Comparison of ENCODE assay signal across 18 cellular contexts in genomic region chrX:1794586-1794985, GRCh38.
DNase-seq lines count a peak whose midpoint lies in the region; ATAC-seq lines count a peak whose summit lies in the region.
"Had no signal": no experiment of that assay in that cellular context is flagged by ENCODE, and none has a peak within 500 bp of the region (broad histone marks: within the 10 kb centered on the region; RNA-seq: fewer than 3 reads in every experiment).

No MANE protein-coding gene starts in this region.

- WGBS in trophoblast cell (ENCODE audit: extremely low coverage, insufficient coverage, insufficient read length) = no CpG with 5 or more reads among the region's 9 CpGs

- DNase-seq in stimulated activated naive CD8-positive, alpha-beta T cell treated with anti-CD3 and anti-CD28 coated beads, Interleukin-15, amount 100 ng/mL, for 72 hours = no peak
- no peak for DNase-seq in stimulated activated naive CD8-positive, alpha-beta T cell treated with anti-CD3 and anti-CD28 coated beads, Interleukin-15, Interleukin-2, amounts not matched to agents 100 U/mL and 50 U/mL, for 24 hours
- no peak for DNase-seq in trophoblast cell
- DNase-seq in ureter (ENCODE audit: low spot score) = peak; percentile 29
- DNase-seq in stimulated activated effector memory CD8-positive, alpha-beta T cell treated with anti-CD3 and anti-CD28 coated beads, Interleukin-12 subunit alpha, Interleukin-12 subunit beta, amount 100 ng/mL, for 72 hours (ENCODE audit: low spot score in 2 of 2) = no peak
- DNase-seq: 8988T; ACHN; AML-193; Caco-2; Calu3; CD4-positive, alpha-beta T cell; CD8-positive, alpha-beta T cell; DMS79 treated with DMSO at 0.1 percent for 48 hours; GF-D8 had no signal

- ATAC-seq in stimulated activated naive CD8-positive, alpha-beta T cell treated with anti-CD3 and anti-CD28 coated beads, Interleukin-15, amount 100 ng/mL, for 72 hours = peak; percentile 39
- no peak for ATAC-seq in stimulated activated naive CD8-positive, alpha-beta T cell treated with anti-CD3 and anti-CD28 coated beads, Interleukin-15, Interleukin-2, amounts not matched to agents 100 U/mL and 50 U/mL, for 24 hours
- no peak for ATAC-seq in GM18907 (IDR thresholded peaks at IDR 0.05; ENCODE audit: unreplicated experiment)
- ATAC-seq in stimulated activated effector memory CD8-positive, alpha-beta T cell treated with anti-CD3 and anti-CD28 coated beads, Interleukin-12 subunit alpha, Interleukin-12 subunit beta, amount 100 ng/mL, for 72 hours = no peak
- ATAC-seq: CD8-positive, alpha-beta T cell had no signal

- no peak overlapping the region for H3K27ac ChIP-seq in trophoblast cell (ENCODE audit: low read depth, low read length)
- H3K27ac ChIP-seq: BLaER1 treated with 17β-estradiol and CSF1 and Interleukin-3, amounts not matched to agents 10 nM and 100 nM; C4-2B had no signal

- H3K27me3 Mint-ChIP-seq in stimulated activated naive CD8-positive, alpha-beta T cell treated with anti-CD3 and anti-CD28 coated beads, Interleukin-15, amount 100 ng/mL, for 72 hours = no peaks in the 10 kb centered on the region
- H3K27me3 Mint-ChIP-seq: CD4-positive, alpha-beta T cell had no signal

- H3K36me3 ChIP-seq in trophoblast cell (ENCODE audit: control insufficient read depth in 1 of 2, insufficient read depth in 2 of 2, low read length in 2 of 2) = no peaks in the 10 kb centered on the region
- H3K36me3 ChIP-seq: BLaER1 treated with 17β-estradiol and CSF1 and Interleukin-3, amounts not matched to agents 10 nM and 100 nM had no signal

- no peaks in the 10 kb centered on the region for H3K9me3 Mint-ChIP-seq in stimulated activated naive CD8-positive, alpha-beta T cell treated with anti-CD3 and anti-CD28 coated beads, Interleukin-15, amount 100 ng/mL, for 72 hours
- H3K9me3 Mint-ChIP-seq in stimulated activated effector memory CD8-positive, alpha-beta T cell treated with anti-CD3 and anti-CD28 coated beads, Interleukin-12 subunit alpha, Interleukin-12 subunit beta, amount 100 ng/mL, for 72 hours = no peaks in the 10 kb centered on the region
- H3K9me3 Mint-ChIP-seq: CD4-positive, alpha-beta T cell; CD8-positive, alpha-beta T cell had no signal

- H3K27me3 ChIP-seq in trophoblast cell (ENCODE audit: insufficient read depth, low read length) = no peaks in the 10 kb centered on the region
- H3K27me3 ChIP-seq: BLaER1 treated with 17β-estradiol and CSF1 and Interleukin-3, amounts not matched to agents 10 nM and 100 nM had no signal

- no peak overlapping the region for H3K4me3 Mint-ChIP-seq in stimulated activated naive CD8-positive, alpha-beta T cell treated with anti-CD3 and anti-CD28 coated beads, Interleukin-15, amount 100 ng/mL, for 72 hours
- no peak overlapping the region for H3K4me3 Mint-ChIP-seq in stimulated activated effector memory CD8-positive, alpha-beta T cell treated with anti-CD3 and anti-CD28 coated beads, Interleukin-12 subunit alpha, Interleukin-12 subunit beta, amount 100 ng/mL, for 72 hours
- H3K4me3 Mint-ChIP-seq: B cell; CD4-positive, alpha-beta T cell; CD8-positive, alpha-beta T cell had no signal

- no peak overlapping the region for H2BK12ac ChIP-seq in trophoblast cell (ENCODE audit: low read length)

- no peaks in the 10 kb centered on the region for H3K9me3 ChIP-seq in trophoblast cell (ENCODE audit: insufficient read depth, low read depth, low read length)
- H3K9me3 ChIP-seq: BLaER1 treated with 17β-estradiol and CSF1 and Interleukin-3, amounts not matched to agents 10 nM and 100 nM had no signal

- no peak overlapping the region for H4K91ac ChIP-seq in trophoblast cell (ENCODE audit: low read depth, low read length)

- H3K27ac Mint-ChIP-seq in stimulated activated naive CD8-positive, alpha-beta T cell treated with anti-CD3 and anti-CD28 coated beads, Interleukin-15, amount 100 ng/mL, for 72 hours = no peak overlapping the region
- no peak overlapping the region for H3K27ac Mint-ChIP-seq in stimulated activated effector memory CD8-positive, alpha-beta T cell treated with anti-CD3 and anti-CD28 coated beads, Interleukin-12 subunit alpha, Interleukin-12 subunit beta, amount 100 ng/mL, for 72 hours
- H3K27ac Mint-ChIP-seq: B cell; CD4-positive, alpha-beta T cell; CD8-positive, alpha-beta T cell had no signal

- no peak overlapping the region for H2AK5ac ChIP-seq in trophoblast cell (ENCODE audit: low read length)

- no peak overlapping the region for H3K4ac ChIP-seq in trophoblast cell (ENCODE audit: low read depth, low read length)

- H3K4me3 ChIP-seq in trophoblast cell (ENCODE audit: low read depth, low read length) = peak overlapping the region; percentile 37
- H3K4me3 ChIP-seq: BLaER1 treated with 17β-estradiol and CSF1 and Interleukin-3, amounts not matched to agents 10 nM and 100 nM had no signal

- no peak overlapping the region for H3K4me2 ChIP-seq in trophoblast cell (ENCODE audit: low read length)
- H3K4me2 ChIP-seq: BLaER1 treated with 17β-estradiol and CSF1 and Interleukin-3, amounts not matched to agents 10 nM and 100 nM had no signal

- H4K12ac ChIP-seq in trophoblast cell (ENCODE audit: low read depth, low read length) = no peak overlapping the region

- no peaks in the 10 kb centered on the region for H3K79me1 ChIP-seq in trophoblast cell (ENCODE audit: low read length)

- H3K23ac ChIP-seq in trophoblast cell (ENCODE audit: low read length) = no peak overlapping the region

- H3K4me1 ChIP-seq in trophoblast cell (ENCODE audit: control insufficient read depth in 1 of 2, insufficient read depth in 2 of 2, low read length in 2 of 2) = no peaks in the 10 kb centered on the region
- H3K4me1 ChIP-seq: Caco-2 had no signal

- no peak overlapping the region for H3K18ac ChIP-seq in trophoblast cell (ENCODE audit: low read length)

- H2AFZ ChIP-seq in trophoblast cell (ENCODE audit: insufficient read depth, low read length, poor library complexity) = no peak overlapping the region

- no peak overlapping the region for H2BK120ac ChIP-seq in trophoblast cell (ENCODE audit: insufficient read depth, low read length, poor library complexity)

- no peak overlapping the region for H3K14ac ChIP-seq in trophoblast cell (ENCODE audit: low read length)

- no peak overlapping the region for H3K9ac ChIP-seq in trophoblast cell (ENCODE audit: low read length)
- H3K9ac ChIP-seq: BLaER1 treated with 17β-estradiol and CSF1 and Interleukin-3, amounts not matched to agents 10 nM and 100 nM had no signal

- no peaks in the 10 kb centered on the region for H3K79me2 ChIP-seq in trophoblast cell (ENCODE audit: control insufficient read depth, insufficient read depth, low read length, poor library complexity)

- no peaks in the 10 kb centered on the region for H3K36me3 Mint-ChIP-seq in stimulated activated effector memory CD8-positive, alpha-beta T cell treated with anti-CD3 and anti-CD28 coated beads, Interleukin-12 subunit alpha, Interleukin-12 subunit beta, amount 100 ng/mL, for 72 hours
- H3K36me3 Mint-ChIP-seq: CD8-positive, alpha-beta T cell had no signal

- no peak overlapping the region for H4K8ac ChIP-seq in trophoblast cell (ENCODE audit: low read depth, low read length)

- no peaks in the 10 kb centered on the region for H3K4me1 Mint-ChIP-seq in stimulated activated naive CD8-positive, alpha-beta T cell treated with anti-CD3 and anti-CD28 coated beads, Interleukin-15, amount 100 ng/mL, for 72 hours
- no peaks in the 10 kb centered on the region for H3K4me1 Mint-ChIP-seq in stimulated activated effector memory CD8-positive, alpha-beta T cell treated with anti-CD3 and anti-CD28 coated beads, Interleukin-12 subunit alpha, Interleukin-12 subunit beta, amount 100 ng/mL, for 72 hours
- H3K4me1 Mint-ChIP-seq: B cell had no signal

- H2BK5ac ChIP-seq in trophoblast cell (ENCODE audit: low read depth, low read length, poor library complexity) = no peak overlapping the region
